1 cellular context compared by ENCODE assay signal in genomic region chr2:3398837-3399236, GRCh38.
TF ChIP-seq lines count a peak whose summit lies in the region.

No MANE protein-coding gene starts in this region.

TF ChIP-seq in HepG2, 621 proteins besides CTCF, POLR2A, EP300 and RAD21:
- TF ChIP-seq IKZF4 (CRISPR knock-in tag; IDR thresholded peaks at IDR 0.05; ENCODE audit: borderline replicate concordance, low read depth, not compliant biosample characterization) (no peak), NCOA1 (CRISPR knock-in tag; IDR thresholded peaks at IDR 0.05) (no peak), KLF9 (CRISPR knock-in tag; IDR thresholded peaks at IDR 0.05; ENCODE audit: low read depth) (no peak), RNF2 (conservative IDR thresholded peaks at IDR 0.05; ENCODE audit: low read depth) (no peak), ZNF570 (CRISPR knock-in tag; IDR thresholded peaks at IDR 0.05; ENCODE audit: borderline replicate concordance) (no peak), KMT2B (CRISPR knock-in tag; IDR thresholded peaks at IDR 0.05) (no peak), ATF6 (CRISPR knock-in tag; conservative IDR thresholded peaks at IDR 0.05) (no peak), RNF219 (CRISPR knock-in tag; IDR thresholded peaks at IDR 0.05) (no peak), CBX1 (IDR thresholded peaks at IDR 0.05; ENCODE audit: low read depth) (no peak), ZC3H13 (CRISPR knock-in tag; IDR thresholded peaks at IDR 0.05) (no peak)
- TF ChIP-seq, protein P1, sequence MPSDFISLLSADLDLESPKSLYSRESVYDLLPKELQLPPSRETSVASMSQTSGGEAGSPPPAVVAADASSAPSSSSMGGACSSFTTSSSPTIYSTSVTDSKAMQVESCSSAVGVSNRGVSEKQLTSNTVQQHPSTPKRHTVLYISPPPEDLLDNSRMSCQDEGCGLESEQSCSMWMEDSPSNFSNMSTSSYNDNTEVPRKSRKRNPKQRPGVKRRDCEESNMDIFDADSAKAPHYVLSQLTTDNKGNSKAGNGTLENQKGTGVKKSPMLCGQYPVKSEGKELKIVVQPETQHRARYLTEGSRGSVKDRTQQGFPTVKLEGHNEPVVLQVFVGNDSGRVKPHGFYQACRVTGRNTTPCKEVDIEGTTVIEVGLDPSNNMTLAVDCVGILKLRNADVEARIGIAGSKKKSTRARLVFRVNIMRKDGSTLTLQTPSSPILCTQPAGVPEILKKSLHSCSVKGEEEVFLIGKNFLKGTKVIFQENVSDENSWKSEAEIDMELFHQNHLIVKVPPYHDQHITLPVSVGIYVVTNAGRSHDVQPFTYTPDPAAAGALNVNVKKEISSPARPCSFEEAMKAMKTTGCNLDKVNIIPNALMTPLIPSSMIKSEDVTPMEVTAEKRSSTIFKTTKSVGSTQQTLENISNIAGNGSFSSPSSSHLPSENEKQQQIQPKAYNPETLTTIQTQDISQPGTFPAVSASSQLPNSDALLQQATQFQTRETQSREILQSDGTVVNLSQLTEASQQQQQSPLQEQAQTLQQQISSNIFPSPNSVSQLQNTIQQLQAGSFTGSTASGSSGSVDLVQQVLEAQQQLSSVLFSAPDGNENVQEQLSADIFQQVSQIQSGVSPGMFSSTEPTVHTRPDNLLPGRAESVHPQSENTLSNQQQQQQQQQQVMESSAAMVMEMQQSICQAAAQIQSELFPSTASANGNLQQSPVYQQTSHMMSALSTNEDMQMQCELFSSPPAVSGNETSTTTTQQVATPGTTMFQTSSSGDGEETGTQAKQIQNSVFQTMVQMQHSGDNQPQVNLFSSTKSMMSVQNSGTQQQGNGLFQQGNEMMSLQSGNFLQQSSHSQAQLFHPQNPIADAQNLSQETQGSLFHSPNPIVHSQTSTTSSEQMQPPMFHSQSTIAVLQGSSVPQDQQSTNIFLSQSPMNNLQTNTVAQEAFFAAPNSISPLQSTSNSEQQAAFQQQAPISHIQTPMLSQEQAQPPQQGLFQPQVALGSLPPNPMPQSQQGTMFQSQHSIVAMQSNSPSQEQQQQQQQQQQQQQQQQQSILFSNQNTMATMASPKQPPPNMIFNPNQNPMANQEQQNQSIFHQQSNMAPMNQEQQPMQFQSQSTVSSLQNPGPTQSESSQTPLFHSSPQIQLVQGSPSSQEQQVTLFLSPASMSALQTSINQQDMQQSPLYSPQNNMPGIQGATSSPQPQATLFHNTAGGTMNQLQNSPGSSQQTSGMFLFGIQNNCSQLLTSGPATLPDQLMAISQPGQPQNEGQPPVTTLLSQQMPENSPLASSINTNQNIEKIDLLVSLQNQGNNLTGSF (CRISPR knock-in tag; IDR thresholded peaks at IDR 0.05): no peak
- TF ChIP-seq, protein P2, sequence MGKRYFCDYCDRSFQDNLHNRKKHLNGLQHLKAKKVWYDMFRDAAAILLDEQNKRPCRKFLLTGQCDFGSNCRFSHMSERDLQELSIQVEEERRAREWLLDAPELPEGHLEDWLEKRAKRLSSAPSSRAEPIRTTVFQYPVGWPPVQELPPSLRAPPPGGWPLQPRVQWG (CRISPR knock-in tag; IDR thresholded peaks at IDR 0.05; ENCODE audit: borderline replicate concordance, low read depth): no peak
